In genomic region chr2:11155326-11156059, GRCh38 we compare ENCODE assay signal across 8 cellular contexts. TPM values are rescaled to one million over a fixed set of nuclear protein-coding genes. Genes with fewer than 3 reads are reported as not detected.
DNase-seq lines count a peak whose midpoint lies in the region; ATAC-seq and TF ChIP-seq lines count a peak whose summit lies in the region.

Gene SLC66A3, plus strand, starts transcription at chr2:11155467. Its CDS starts 80 bp downstream, at chr2:11155547.

- H3K9ac ChIP-seq in SK-N-MC (ENCODE audit: insufficient read length) (peak within 1 kb of the TSS; percentile 76), mesendoderm (ENCODE audit: low read length) (peak within 1 kb of the TSS; percentile 89)

- no peak within 1 kb of the TSS for H4K8ac ChIP-seq in mesendoderm (ENCODE audit: low read depth, low read length)

- no peak within 1 kb of the TSS for H3K23ac ChIP-seq in mesendoderm (ENCODE audit: low read length)

- no peak within 1 kb of the TSS for H2BK15ac ChIP-seq in mesendoderm (replicated peaks; ENCODE audit: low read depth)

- DNase-seq in stimulated activated CD4-positive, alpha-beta T cell treated with anti-CD3 and anti-CD28 coated beads, Interleukin-12 subunit alpha, Interleukin-12 subunit beta, amount 100 ng/mL, for 48 hours (ENCODE audit: low read depth in 2 of 3, low spot score in 1 of 3) = peak in 2 of 3 donors; percentile 13 to 32
- DNase-seq in stimulated activated CD4-positive, alpha-beta T cell treated with anti-CD3 and anti-CD28 coated beads, Interleukin-4, amount 100 ng/mL, for 4 hours = no peak
- peak; percentile 78 for DNase-seq in MV-4-11 (lab: John Stamatoyannopoulos, UW)
- no peak for DNase-seq in SK-N-MC (ENCODE audit: low read depth, low spot score)
- peak; percentile 52 for DNase-seq in dedifferentiated amniotic fluid mesenchymal stem cell (ENCODE audit: extremely low spot score)
- DNase-seq in mesendoderm = peak; percentile 87
- DNase-seq in tibial artery = peak in 1 of 2 donors; percentile 79

- H2AK5ac ChIP-seq in mesendoderm (ENCODE audit: low read length) = no peak within 1 kb of the TSS

- H3K36me3 ChIP-seq in SK-N-MC (ENCODE audit: insufficient read depth, low read length) = no peaks in the 10 kb centered on the region
- no peaks in the 10 kb centered on the region for H3K36me3 ChIP-seq in mesendoderm (ENCODE audit: control insufficient read depth, insufficient read depth, low read length)
- peaks cover 0 to 5% (median 0%) of the 10 kb centered on the region in 3 donors for H3K36me3 ChIP-seq in tibial artery

- H2BK120ac ChIP-seq in mesendoderm (ENCODE audit: low read depth, low read length) = no peak within 1 kb of the TSS

- no peaks in the 10 kb centered on the region for H3K4me1 ChIP-seq in mesendoderm (ENCODE audit: control insufficient read depth, low read depth, low read length)
- H3K4me1 ChIP-seq in tibial artery = peaks cover 0 to 26% (median 19%) of the 10 kb centered on the region in 4 donors

- H4K5ac ChIP-seq in mesendoderm (ENCODE audit: low read length) = peak within 1 kb of the TSS; percentile 93

- peak; percentile 82 for ATAC-seq in HG02642 (IDR thresholded peaks at IDR 0.05; ENCODE audit: poor library complexity, unreplicated experiment)

- no peaks in the 10 kb centered on the region for H3K79me1 ChIP-seq in mesendoderm (ENCODE audit: low read length)

- H2BK5ac ChIP-seq in mesendoderm (ENCODE audit: low read length) = peak within 1 kb of the TSS; percentile 36

- peak within 1 kb of the TSS; percentile 90 for H3K4ac ChIP-seq in mesendoderm (ENCODE audit: low read depth, low read length)

- TF ChIP-seq CTCF in tibial artery (IDR thresholded peaks at IDR 0.05) = no peak

- H3K27me3 ChIP-seq in mesendoderm (ENCODE audit: insufficient read depth, low read length, poor library complexity) = no peaks in the 10 kb centered on the region
- no peaks in the 10 kb centered on the region for H3K27me3 ChIP-seq in tibial artery

- peak within 1 kb of the TSS; percentile 57; the same call in 1 of the 2 replicates for H3K27ac ChIP-seq in SK-N-MC
- peak within 1 kb of the TSS; percentile 92 for H3K27ac ChIP-seq in mesendoderm (ENCODE audit: low read depth, low read length)
- H3K27ac ChIP-seq in tibial artery = peak within 1 kb of the TSS; percentile 91 to 93

- no peaks in the 10 kb centered on the region for H3K79me2 ChIP-seq in mesendoderm (ENCODE audit: control insufficient read depth, insufficient read depth, low read length)

- H3K56ac ChIP-seq in mesendoderm (ENCODE audit: low read length) = peak within 1 kb of the TSS; percentile 91

- peak within 1 kb of the TSS; percentile 78 for H3K18ac ChIP-seq in mesendoderm (ENCODE audit: low read length)

- H3K4me3 ChIP-seq in SK-N-MC (peak within 1 kb of the TSS; percentile 92), mesendoderm (ENCODE audit: low read length) (peak within 1 kb of the TSS; percentile 74), tibial artery (peak within 1 kb of the TSS; percentile 68 to 77)

- H3K9me3 ChIP-seq in SK-N-MC (ENCODE audit: low read depth, low read length) (no peaks in the 10 kb centered on the region), tibial artery (no peaks in the 10 kb centered on the region)

- peak within 1 kb of the TSS; percentile 87 for H3K4me2 ChIP-seq in mesendoderm (ENCODE audit: low read length)

- intact Hi-C loops in tibial artery (cut with DNase I; ENCODE audit: low total_unique reads) = loop anchor here (10.0 kb wide), 1 partner anchor 711 kb away; the partner anchor contains the start of gene ODC1

- WGBS in mesendoderm (ENCODE audit: extremely low coverage, insufficient coverage, low lambda C conversion rate) = no CpG with 5 or more reads among the region's 79 CpGs

RNA-seq across cellular contexts. Expression of gene SLC66A3, which starts in this region (rescaled TPM):
- polyA plus RNA-seq in mesendoderm (2013, experiment 1 of 2) = 6.9 TPM
- polyA plus RNA-seq in mesendoderm (2013, experiment 2 of 2) = 6.5 TPM

Comparison
In these comparisons a context has a peak if more than half of its experiments do, and no peak if none do; other contexts are left out.
1. DNase-seq: peak in stimulated activated CD4-positive, alpha-beta T cell treated with anti-CD3 and anti-CD28 coated beads, Interleukin-12 subunit alpha, Interleukin-12 subunit beta, amount 100 ng/mL, for 48 hours (2 of 3), MV-4-11 (single experiment), dedifferentiated amniotic fluid mesenchymal stem cell (single experiment) and mesendoderm (single experiment); none in stimulated activated CD4-positive, alpha-beta T cell treated with anti-CD3 and anti-CD28 coated beads, Interleukin-4, amount 100 ng/mL, for 4 hours (0 of 2) and SK-N-MC (single experiment).
2. Peak in every context shown above with its lines, with median percentiles within 50 percentile points of each other: H3K27ac ChIP-seq and H3K4me3 ChIP-seq.